Comparison of ENCODE assay signal across 34 cellular contexts in the genomic region with DNA sequence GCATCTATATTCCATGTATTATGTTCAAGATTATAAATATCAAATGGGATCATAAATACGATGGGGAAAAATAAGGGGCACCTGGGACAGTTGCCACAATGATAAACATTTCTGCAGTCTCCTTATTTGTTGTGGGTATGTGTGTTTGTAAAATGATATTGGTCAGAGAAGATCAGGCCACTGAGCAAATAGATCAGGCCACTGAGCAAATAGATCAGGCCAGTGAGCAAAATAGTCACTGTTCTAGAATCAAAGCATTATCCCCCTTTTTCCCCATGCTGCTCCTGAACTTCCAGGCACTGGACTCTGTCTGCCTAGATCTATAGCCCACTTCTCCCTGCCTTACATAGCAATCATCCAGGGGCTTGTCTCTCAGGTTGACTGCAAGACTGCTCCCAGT.
"Had no signal": no experiment of that assay in that cellular context is flagged by ENCODE, and none has a peak within 500 bp of the region (broad histone marks: within the 10 kb centered on the region; RNA-seq: fewer than 3 reads in every experiment).

No MANE protein-coding gene starts in this region.

- H3K9me3 Mint-ChIP-seq: activated B cell treated with CpG ODN at 0.5 μM for 24 hours; activated CD8-positive, alpha-beta T cell treated with anti-CD3 and anti-CD28 coated beads for 36 hours; activated naive CD4-positive, alpha-beta T cell treated with anti-CD3 and anti-CD28 coated beads for 36 hours; activated naive CD4-positive, alpha-beta T cell treated with anti-CD3 and anti-CD28 coated beads, Interleukin-2, amount 50 U/mL, for 24 hours; activated naive CD8-positive, alpha-beta T cell treated with anti-CD3 and anti-CD28 coated beads for 36 hours; activated naive CD8-positive, alpha-beta T cell treated with anti-CD3 and anti-CD28 coated beads, Interleukin-2, amount 50 U/mL, for 24 hours; activated T-cell treated with anti-CD3 and anti-CD28 coated beads, Interleukin-2, amount 50 U/mL, for 4 hours; activated T-helper 2 cell treated with anti-CD3 and anti-CD28 coated beads, Interferon-gamma antibody, Interleukin-2, Interleukin-4, amounts not matched to agents 10 μg/mL and 5 μg/mL and 100 μg/mL, durations not matched to agents 14 hours and 24 hours and 36 hours; T-helper 2 cell treated with Interferon-gamma antibody and Interleukin-4, amounts not matched to agents 5 μg/mL and 100 μg/mL, for 36 hours had no signal

- H3K27ac ChIP-seq: adrenal gland, body of pancreas, epithelial cell of prostate, esophagus squamous epithelium, WERI-Rb-1 had no signal

- H3K27me3 ChIP-seq: adrenal gland, body of pancreas, esophagus squamous epithelium had no signal

- H3K4me1 ChIP-seq: body of pancreas, esophagus squamous epithelium had no signal

- H3K27me3 Mint-ChIP-seq: activated naive CD8-positive, alpha-beta T cell treated with anti-CD3 and anti-CD28 coated beads for 36 hours had no signal

- H3K4me3 ChIP-seq: adrenal gland, body of pancreas, esophagus squamous epithelium had no signal

- FAIRE-seq: colon, endometrium, endothelial cell of umbilical vein, frontal cortex had no signal

- H3K9me3 ChIP-seq: adrenal gland, body of pancreas, esophagus squamous epithelium had no signal

- H3K4me1 Mint-ChIP-seq: activated B cell treated with CpG ODN at 0.5 μM for 24 hours; activated naive CD4-positive, alpha-beta T cell treated with anti-CD3 and anti-CD28 coated beads, Interleukin-2, amount 50 U/mL, for 24 hours; activated naive CD8-positive, alpha-beta T cell treated with anti-CD3 and anti-CD28 coated beads for 36 hours had no signal

- H3K36me3 ChIP-seq: adrenal gland, esophagus squamous epithelium, WERI-Rb-1 had no signal

- H3K36me3 Mint-ChIP-seq: activated naive CD4-positive, alpha-beta T cell treated with anti-CD3 and anti-CD28 coated beads, Interleukin-2, amount 50 U/mL, for 24 hours; activated naive CD8-positive, alpha-beta T cell treated with anti-CD3 and anti-CD28 coated beads for 36 hours had no signal

- ATAC-seq: activated CD4-positive, CD25-positive, alpha-beta regulatory T cell treated with anti-CD3 and anti-CD28 coated beads, Interleukin-2, amount 50 U/mL, for 24 hours; activated CD8-positive, alpha-beta T cell treated with anti-CD3 and anti-CD28 coated beads for 36 hours; activated naive CD8-positive, alpha-beta T cell treated with anti-CD3 and anti-CD28 coated beads, Interleukin-2, amount 50 U/mL, for 24 hours; activated T-cell treated with anti-CD3 and anti-CD28 coated beads, Interleukin-2, amount 50 U/mL, for 4 hours; body of pancreas; T-helper 17 cell had no signal

- DNase-seq: activated B cell treated with CpG ODN at 0.5 μM for 24 hours; activated CD4-positive, alpha-beta T cell treated with anti-CD3 and anti-CD28 coated beads for 48 hours; activated CD4-positive, alpha-beta T cell treated with anti-CD3 and anti-CD28 coated beads, Interleukin-2, amount 50 U/mL, for 1 hour; activated CD4-positive, alpha-beta T cell treated with anti-CD3 and anti-CD28 coated beads, Interleukin-2, amount 50 U/mL, for 48 hours; activated CD8-positive, alpha-beta memory T cell treated with anti-CD3 and anti-CD28 coated beads for 24 hours; activated CD8-positive, alpha-beta T cell treated with anti-CD3 and anti-CD28 coated beads for 36 hours; activated effector memory CD4-positive, alpha-beta T cell treated with anti-CD3 and anti-CD28 coated beads, Interleukin-2, amount 50 U/mL, for 16 hours; activated naive CD4-positive, alpha-beta T cell treated with anti-CD3 and anti-CD28 coated beads for 36 hours; activated naive CD8-positive, alpha-beta T cell treated with anti-CD3 and anti-CD28 coated beads for 36 hours; activated naive CD8-positive, alpha-beta T cell treated with anti-CD3 and anti-CD28 coated beads, Interleukin-2, amount 50 U/mL, for 24 hours; activated T-cell treated with anti-CD3 and anti-CD28 coated beads, Interleukin-2, amount 50 U/mL, for 4 hours; adrenal gland; amygdala; aorta; body of pancreas; caudate nucleus; cortex of kidney; dermis blood vessel endothelial cell; effector CD8-positive, alpha-beta T cell; esophagus squamous epithelium; head of caudate nucleus; T-helper 1 cell; T-helper 17 cell; T1000 had no signal

- H3K27ac Mint-ChIP-seq: activated B cell treated with CpG ODN at 0.5 μM for 24 hours; activated CD8-positive, alpha-beta T cell treated with anti-CD3 and anti-CD28 coated beads for 36 hours; activated naive CD4-positive, alpha-beta T cell treated with anti-CD3 and anti-CD28 coated beads for 36 hours; activated naive CD4-positive, alpha-beta T cell treated with anti-CD3 and anti-CD28 coated beads, Interleukin-2, amount 50 U/mL, for 24 hours; activated naive CD8-positive, alpha-beta T cell treated with anti-CD3 and anti-CD28 coated beads for 36 hours; activated naive CD8-positive, alpha-beta T cell treated with anti-CD3 and anti-CD28 coated beads, Interleukin-2, amount 50 U/mL, for 24 hours; activated T-helper 2 cell treated with anti-CD3 and anti-CD28 coated beads, Interferon-gamma antibody, Interleukin-2, Interleukin-4, amounts not matched to agents 10 μg/mL and 5 μg/mL and 100 μg/mL, durations not matched to agents 14 hours and 24 hours and 36 hours; T-helper 17 cell; T-helper 2 cell treated with Interferon-gamma antibody and Interleukin-4, amounts not matched to agents 5 μg/mL and 100 μg/mL, for 36 hours had no signal

- H3K4me3 Mint-ChIP-seq: activated B cell treated with CpG ODN at 0.5 μM for 24 hours; activated CD8-positive, alpha-beta T cell treated with anti-CD3 and anti-CD28 coated beads for 36 hours; activated naive CD4-positive, alpha-beta T cell treated with anti-CD3 and anti-CD28 coated beads for 36 hours; activated naive CD4-positive, alpha-beta T cell treated with anti-CD3 and anti-CD28 coated beads, Interleukin-2, amount 50 U/mL, for 24 hours; activated naive CD8-positive, alpha-beta T cell treated with anti-CD3 and anti-CD28 coated beads for 36 hours; activated naive CD8-positive, alpha-beta T cell treated with anti-CD3 and anti-CD28 coated beads, Interleukin-2, amount 50 U/mL, for 24 hours; activated T-cell treated with anti-CD3 and anti-CD28 coated beads, Interleukin-2, amount 50 U/mL, for 4 hours; T-helper 17 cell; T-helper 2 cell treated with Interferon-gamma antibody and Interleukin-4, amounts not matched to agents 5 μg/mL and 100 μg/mL, for 36 hours had no signal
